9 cellular contexts compared by ENCODE assay signal in the genomic region with DNA sequence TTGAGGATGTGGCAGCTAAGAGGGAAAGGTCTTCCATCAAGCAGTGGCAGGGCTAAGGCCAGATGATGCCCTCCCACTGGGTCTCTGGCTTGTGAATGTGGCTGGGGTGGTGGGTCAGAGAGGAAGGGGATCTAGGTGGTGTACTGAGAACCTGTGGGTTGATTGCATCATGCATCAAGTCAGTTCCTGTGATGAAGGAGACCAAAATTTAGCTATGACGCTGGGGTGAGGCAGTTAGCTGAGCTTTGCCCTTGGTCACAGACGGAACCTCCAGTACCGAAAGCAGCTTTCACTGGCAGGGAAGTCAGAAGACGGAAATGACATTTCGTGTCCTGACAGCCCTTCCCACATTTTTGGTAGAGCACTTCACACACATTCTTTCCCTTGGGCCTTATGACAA. TPM values are rescaled to one million over a fixed set of nuclear protein-coding genes. Genes with fewer than 3 reads are reported as not detected.
DNase-seq lines count a peak whose midpoint lies in the region; ATAC-seq, FAIRE-seq and TF ChIP-seq lines count a peak whose summit lies in the region.
"Had no signal": no experiment of that assay in that cellular context is flagged by ENCODE, and none has a peak within 500 bp of the region (broad histone marks: within the 10 kb centered on the region; RNA-seq: fewer than 3 reads in every experiment).

No MANE protein-coding gene starts in this region.

- H3K9me3 Mint-ChIP-seq in activated naive CD4-positive, alpha-beta T cell treated with anti-CD3 and anti-CD28 coated beads, Interleukin-2, amount 10 ng/mL, durations not matched to agents 7 days and 5 days, result no peaks in the 10 kb centered on the region
- no peaks in the 10 kb centered on the region for H3K9me3 Mint-ChIP-seq in dendritic cell treated with granulocyte-macrophage colony-stimulating factor and Interleukin-4, amounts not matched to agents 40 ng/mL and 50 ng/mL, for 4 days
- no peaks in the 10 kb centered on the region for H3K9me3 Mint-ChIP-seq in natural killer cell treated with Interleukin-12 subunit alpha and Interleukin-12 subunit beta and Interleukin-15 and Interleukin-18, amount 100 ng/mL, for 72 hours

- H4K20me1 ChIP-seq in PC-9 (ENCODE audit: insufficient read depth), result no peaks in the 10 kb centered on the region

- TF ChIP-seq POLR2A in uterus (IDR thresholded peaks at IDR 0.05) (no peak), GM12892 (IDR thresholded peaks at IDR 0.05; ENCODE audit: low read depth, low read length) (no peak; the same call in 1 of the 2 replicates)

- TF ChIP-seq CTCF in uterus (IDR thresholded peaks at IDR 0.05), result no peak
- no peak for TF ChIP-seq CTCF in PC-9 (conservative IDR thresholded peaks at IDR 0.05)

- no peak overlapping the region for H2AFZ ChIP-seq in PC-9

- no TSS peak for BruUV-seq in PC-9 (replicated peaks; lab: Mats Ljungman, UMichigan)

- no peaks in the 10 kb centered on the region for H3K27me3 Mint-ChIP-seq in activated naive CD4-positive, alpha-beta T cell treated with anti-CD3 and anti-CD28 coated beads, Interleukin-2, amount 10 ng/mL, durations not matched to agents 7 days and 5 days
- H3K27me3 Mint-ChIP-seq in dendritic cell treated with granulocyte-macrophage colony-stimulating factor and Interleukin-4, amounts not matched to agents 40 ng/mL and 50 ng/mL, for 4 days, result no peaks in the 10 kb centered on the region
- no peaks in the 10 kb centered on the region for H3K27me3 Mint-ChIP-seq in natural killer cell treated with Interleukin-12 subunit alpha and Interleukin-12 subunit beta and Interleukin-15 and Interleukin-18, amount 100 ng/mL, for 72 hours

- no peaks in the 10 kb centered on the region for H3K9me2 ChIP-seq in PC-9 (ENCODE audit: insufficient read depth)

- no peaks in the 10 kb centered on the region for H3K36me3 ChIP-seq in uterus
- no peaks in the 10 kb centered on the region for H3K36me3 ChIP-seq in PC-9 (ENCODE audit: low read depth)

- H3K4me1 Mint-ChIP-seq in activated naive CD4-positive, alpha-beta T cell treated with anti-CD3 and anti-CD28 coated beads, Interleukin-2, amount 10 ng/mL, durations not matched to agents 7 days and 5 days, result peaks cover 17% of the 10 kb centered on the region
- H3K4me1 Mint-ChIP-seq in dendritic cell treated with granulocyte-macrophage colony-stimulating factor and Interleukin-4, amounts not matched to agents 40 ng/mL and 50 ng/mL, for 4 days (ENCODE audit: low read depth), result peaks cover 56% of the 10 kb centered on the region
- peaks cover 26 to 30% of the 10 kb centered on the region in 2 donors for H3K4me1 Mint-ChIP-seq in natural killer cell treated with Interleukin-12 subunit alpha and Interleukin-12 subunit beta and Interleukin-15 and Interleukin-18, amount 100 ng/mL, for 72 hours (ENCODE audit: low read depth in 2 of 2)

- peaks cover 33% of the 10 kb centered on the region for H3K36me3 Mint-ChIP-seq in activated naive CD4-positive, alpha-beta T cell treated with anti-CD3 and anti-CD28 coated beads, Interleukin-2, amount 10 ng/mL, durations not matched to agents 7 days and 5 days
- peaks cover 88% of the 10 kb centered on the region for H3K36me3 Mint-ChIP-seq in dendritic cell treated with granulocyte-macrophage colony-stimulating factor and Interleukin-4, amounts not matched to agents 40 ng/mL and 50 ng/mL, for 4 days (ENCODE audit: low read depth)
- peaks cover 9% of the 10 kb centered on the region for H3K36me3 Mint-ChIP-seq in natural killer cell treated with Interleukin-12 subunit alpha and Interleukin-12 subunit beta and Interleukin-15 and Interleukin-18, amount 100 ng/mL, for 72 hours

- H3F3A ChIP-seq in PC-9 (ENCODE audit: insufficient read depth, low read depth), result no peaks in the 10 kb centered on the region; the same call in 1 of the 2 replicates

- no peaks in the 10 kb centered on the region for H3K79me2 ChIP-seq in PC-9 (ENCODE audit: low read depth)

- intact Hi-C loops in dendritic cell treated with granulocyte-macrophage colony-stimulating factor and Interleukin-4, amounts not matched to agents 40 ng/mL and 50 ng/mL, for 4 days (cut with micrococcal nuclease), result no loop called here
- intact Hi-C loops in uterus (cut with DNase I; ENCODE audit: low total_unique reads) (loop anchor here (5.0 kb wide), 1 partner anchor 342 kb away; no protein-coding TSS in a partner anchor), PC-9 (cut with micrococcal nuclease; ENCODE audit: unreplicated experiment) (loop anchor here (5.0 kb wide), 1 partner anchor 552 kb away; no protein-coding TSS in a partner anchor)

- FAIRE-seq in GM12892 (lab: Jason Lieb, UNC), result no peak

- peaks cover 0 to 11% of the 10 kb centered on the region in 2 donors for H3K4me1 ChIP-seq in uterus
- no peaks in the 10 kb centered on the region for H3K4me1 ChIP-seq in PC-9 (replicated peaks; ENCODE audit: insufficient read depth)

- H3K4me3 ChIP-seq in uterus (no peak overlapping the region), PC-9 (no peak overlapping the region)

- CTCF ChIA-PET in activated naive CD4-positive, alpha-beta T cell treated with anti-CD3 and anti-CD28 coated beads, Interleukin-2, amount 10 ng/mL, durations not matched to agents 7 days and 5 days (lab: Charles Lee), result interaction anchor here (1.0 to 11.5 kb wide), 3 partner anchors 21 to 344 kb away, joined by 4 to 180 read pairs (median 16); partner anchors contain the start of gene ATG16L2
- CTCF ChIA-PET in PC-9 (lab: Charles Lee), result no interaction called here

- no peak overlapping the region for H3K4me3 Mint-ChIP-seq in activated naive CD4-positive, alpha-beta T cell treated with anti-CD3 and anti-CD28 coated beads, Interleukin-2, amount 10 ng/mL, durations not matched to agents 7 days and 5 days
- H3K4me3 Mint-ChIP-seq in dendritic cell treated with granulocyte-macrophage colony-stimulating factor and Interleukin-4, amounts not matched to agents 40 ng/mL and 50 ng/mL, for 4 days, result no peak overlapping the region
- H3K4me3 Mint-ChIP-seq in natural killer cell treated with Interleukin-12 subunit alpha and Interleukin-12 subunit beta and Interleukin-15 and Interleukin-18, amount 100 ng/mL, for 72 hours, result peak overlapping the region; percentile 71

- POLR2A ChIA-PET in PC-9 (lab: Charles Lee; ENCODE audit: unreplicated experiment), result no interaction called here

- H3K9me3 ChIP-seq in uterus (no peaks in the 10 kb centered on the region), PC-9 (ENCODE audit: insufficient read depth, low read depth) (no peaks in the 10 kb centered on the region)

- ATAC-seq in natural killer cell treated with Interleukin-12 subunit alpha and Interleukin-12 subunit beta and Interleukin-15 and Interleukin-18, amount 100 ng/mL, for 72 hours, result peak in 1 of 2 donors; percentile 35

- H3K4me2 ChIP-seq in PC-9, result no peak overlapping the region

- H3K27ac Mint-ChIP-seq in activated naive CD4-positive, alpha-beta T cell treated with anti-CD3 and anti-CD28 coated beads, Interleukin-2, amount 10 ng/mL, durations not matched to agents 7 days and 5 days, result peak overlapping the region; percentile 70
- H3K27ac Mint-ChIP-seq in dendritic cell treated with granulocyte-macrophage colony-stimulating factor and Interleukin-4, amounts not matched to agents 40 ng/mL and 50 ng/mL, for 4 days, result peak overlapping the region; percentile 76
- peak overlapping the region; percentile 78 to 85 for H3K27ac Mint-ChIP-seq in natural killer cell treated with Interleukin-12 subunit alpha and Interleukin-12 subunit beta and Interleukin-15 and Interleukin-18, amount 100 ng/mL, for 72 hours

- no peak for DNase-seq in activated naive CD4-positive, alpha-beta T cell treated with anti-CD3 and anti-CD28 coated beads, Interleukin-2, amount 10 ng/mL, durations not matched to agents 7 days and 5 days
- DNase-seq in activated naive CD4-positive, alpha-beta T cell treated with anti-CD3 and anti-CD28 coated beads, Interleukin-2, amount 50 U/mL, for 16 hours, result no peak
- DNase-seq in natural killer cell treated with Interleukin-12 subunit alpha and Interleukin-12 subunit beta and Interleukin-15 and Interleukin-18, amount 100 ng/mL, for 72 hours (ENCODE audit: low spot score), result no peak
- peak in 1 of 2 donors; percentile 20 for DNase-seq in uterus
- no peak for DNase-seq in hepatic stellate cell (ENCODE audit: low spot score)
- no peak for DNase-seq in PC-9
- DNase-seq in GM12892 (ENCODE audit: insufficient read length), result no peak
- DNase-seq: retina had no signal

- no peaks in the 10 kb centered on the region for H3K27me3 ChIP-seq in uterus
- no peaks in the 10 kb centered on the region for H3K27me3 ChIP-seq in PC-9 (ENCODE audit: insufficient read depth, low read depth)

- H3K27ac ChIP-seq in uterus (peak overlapping the region; percentile 76), PC-9 (no peak overlapping the region)

RNA-seq across cellular contexts. Expression of gene ATG16L2, which starts 20.7 kb away (rescaled TPM):
- 100 to 1,000 TPM in 1 of 2 donors, 10 to 100 TPM in 1; 74.7 to 113 TPM for total RNA-seq in natural killer cell treated with Interleukin-12 subunit alpha and Interleukin-12 subunit beta and Interleukin-15 and Interleukin-18, amount 100 ng/mL, for 72 hours
- total RNA-seq in uterus, result 10 to 100 TPM; 20.7 to 57.6 (median 32.3) TPM
- total RNA-seq in PC-9 (2021), result 17.5 and 24.0 TPM in 2 replicates
- polyA plus RNA-seq in GM12892 (2012; ENCODE audit: missing spikeins), result 59.2 TPM

RNA-seq across cellular contexts. Expression of gene STARD10, which starts 41.1 kb away (rescaled TPM):
- 10 to 100 TPM in 1 of 2 donors, 1 to 10 TPM in 1; 9.5 to 17.8 TPM for total RNA-seq in natural killer cell treated with Interleukin-12 subunit alpha and Interleukin-12 subunit beta and Interleukin-15 and Interleukin-18, amount 100 ng/mL, for 72 hours
- total RNA-seq in uterus (10 to 100 TPM; 19.1 to 85.3 (median 53.0) TPM), PC-9 (2021) (145 and 184 TPM in 2 replicates)
- polyA plus RNA-seq in GM12892 (2012; ENCODE audit: missing spikeins), result 24.3 TPM
